Comparison of ENCODE assay signal across 9 cellular contexts in genomic region chr10:12241810-12242529, GRCh38. TPM values are rescaled to one million over a fixed set of nuclear protein-coding genes. Genes with fewer than 3 reads are reported as not detected.
DNase-seq lines count a peak whose midpoint lies in the region; ATAC-seq and TF ChIP-seq lines count a peak whose summit lies in the region.
"Had no signal": no experiment of that assay in that cellular context is flagged by ENCODE, and none has a peak within 500 bp of the region (broad histone marks: within the 10 kb centered on the region; RNA-seq: fewer than 3 reads in every experiment).

No MANE protein-coding gene starts in this region.

- no peak overlapping the region for H3K4me3 Mint-ChIP-seq in HFFc6

- no peaks in the 10 kb centered on the region for H3K4me1 Mint-ChIP-seq in HFFc6 (ENCODE audit: low read depth)

- no peak for TF ChIP-seq CTCF in HFFc6 (IDR thresholded peaks at IDR 0.05)

- no peaks in the 10 kb centered on the region; the same call in 1 of the 2 replicates for H3K27me3 Mint-ChIP-seq in HFFc6 (ENCODE audit: insufficient read depth)

- DNase-seq in HFFc6: no peak
- peak; percentile 27 for DNase-seq in activated CD4-positive, alpha-beta T cell treated with anti-CD3 and anti-CD28 coated beads, Interleukin-2, amount 50 U/mL, for 24 hours (ENCODE audit: low read depth in 1 of 2, low spot score in 1 of 2)
- peak; percentile 70 for DNase-seq in left cardiac atrium
- peak; percentile 45 to 55 (median 49) for DNase-seq in stimulated activated CD4-positive, alpha-beta T cell treated with anti-CD3 and anti-CD28 coated beads, TNF-alpha, amount 100 ng/mL, for 48 hours (ENCODE audit: low read depth in 3 of 3)
- DNase-seq in NCI-H187 (lab: John Stamatoyannopoulos, UW): no peak

- ATAC-seq in left cardiac atrium (peak; percentile 75 to 87), HG03045 (IDR thresholded peaks at IDR 0.05; ENCODE audit: unreplicated experiment) (no peak), SK-N-SH treated with all-trans-retinoic acid at 6 μM for 48 hours (no peak), HG03469 (IDR thresholded peaks at IDR 0.05; ENCODE audit: unreplicated experiment) (no peak)
- ATAC-seq: Panc1 had no signal

- peaks cover 19% of the 10 kb centered on the region for H3K36me3 Mint-ChIP-seq in HFFc6 (ENCODE audit: low read depth)

- intact Hi-C loops in left cardiac atrium (cut with DNase I): no loop called here

- no peaks in the 10 kb centered on the region for H3K9me3 Mint-ChIP-seq in HFFc6

- peak overlapping the region; percentile 48 for H3K27ac Mint-ChIP-seq in HFFc6

TF ChIP-seq in SK-N-SH treated with all-trans-retinoic acid at 6 μM for 48 hours, 23 proteins besides CTCF, POLR2A, EP300 and RAD21:
- TF ChIP-seq ARNTL (CRISPR knock-in tag; IDR thresholded peaks at IDR 0.05; ENCODE audit: borderline replicate concordance, low read depth) (no peak), GLIS3 (CRISPR knock-in tag; IDR thresholded peaks at IDR 0.05) (no peak), ESRRG (CRISPR knock-in tag; IDR thresholded peaks at IDR 0.05) (no peak), SNAI2 (CRISPR knock-in tag; IDR thresholded peaks at IDR 0.05) (no peak), RARB (CRISPR knock-in tag; IDR thresholded peaks at IDR 0.05) (no peak), TCF4 (CRISPR knock-in tag; IDR thresholded peaks at IDR 0.05; ENCODE audit: borderline replicate concordance) (no peak), ZNF565 (CRISPR knock-in tag; conservative IDR thresholded peaks at IDR 0.05; ENCODE audit: low read depth) (no peak), CSDC2 (CRISPR knock-in tag; IDR thresholded peaks at IDR 0.05) (no peak), PPARA (CRISPR knock-in tag; IDR thresholded peaks at IDR 0.05; ENCODE audit: borderline replicate concordance) (no peak), ISL1 (CRISPR knock-in tag; IDR thresholded peaks at IDR 0.05) (no peak), BACH2 (CRISPR knock-in tag; IDR thresholded peaks at IDR 0.05; ENCODE audit: borderline replicate concordance) (no peak), ZNF70 (CRISPR knock-in tag; IDR thresholded peaks at IDR 0.05) (no peak), ZFP3 (CRISPR knock-in tag; IDR thresholded peaks at IDR 0.05) (no peak), POU6F1 (CRISPR knock-in tag; IDR thresholded peaks at IDR 0.05; ENCODE audit: borderline replicate concordance, low read depth) (no peak), ZFP30 (CRISPR knock-in tag; IDR thresholded peaks at IDR 0.05) (no peak)
- TF ChIP-seq, protein P1, sequence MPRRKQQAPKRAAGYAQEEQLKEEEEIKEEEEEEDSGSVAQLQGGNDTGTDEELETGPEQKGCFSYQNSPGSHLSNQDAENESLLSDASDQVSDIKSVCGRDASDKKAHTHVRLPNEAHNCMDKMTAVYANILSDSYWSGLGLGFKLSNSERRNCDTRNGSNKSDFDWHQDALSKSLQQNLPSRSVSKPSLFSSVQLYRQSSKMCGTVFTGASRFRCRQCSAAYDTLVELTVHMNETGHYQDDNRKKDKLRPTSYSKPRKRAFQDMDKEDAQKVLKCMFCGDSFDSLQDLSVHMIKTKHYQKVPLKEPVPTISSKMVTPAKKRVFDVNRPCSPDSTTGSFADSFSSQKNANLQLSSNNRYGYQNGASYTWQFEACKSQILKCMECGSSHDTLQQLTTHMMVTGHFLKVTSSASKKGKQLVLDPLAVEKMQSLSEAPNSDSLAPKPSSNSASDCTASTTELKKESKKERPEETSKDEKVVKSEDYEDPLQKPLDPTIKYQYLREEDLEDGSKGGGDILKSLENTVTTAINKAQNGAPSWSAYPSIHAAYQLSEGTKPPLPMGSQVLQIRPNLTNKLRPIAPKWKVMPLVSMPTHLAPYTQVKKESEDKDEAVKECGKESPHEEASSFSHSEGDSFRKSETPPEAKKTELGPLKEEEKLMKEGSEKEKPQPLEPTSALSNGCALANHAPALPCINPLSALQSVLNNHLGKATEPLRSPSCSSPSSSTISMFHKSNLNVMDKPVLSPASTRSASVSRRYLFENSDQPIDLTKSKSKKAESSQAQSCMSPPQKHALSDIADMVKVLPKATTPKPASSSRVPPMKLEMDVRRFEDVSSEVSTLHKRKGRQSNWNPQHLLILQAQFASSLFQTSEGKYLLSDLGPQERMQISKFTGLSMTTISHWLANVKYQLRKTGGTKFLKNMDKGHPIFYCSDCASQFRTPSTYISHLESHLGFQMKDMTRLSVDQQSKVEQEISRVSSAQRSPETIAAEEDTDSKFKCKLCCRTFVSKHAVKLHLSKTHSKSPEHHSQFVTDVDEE (CRISPR knock-in tag; IDR thresholded peaks at IDR 0.05): no peak
- TF ChIP-seq, protein P2, sequence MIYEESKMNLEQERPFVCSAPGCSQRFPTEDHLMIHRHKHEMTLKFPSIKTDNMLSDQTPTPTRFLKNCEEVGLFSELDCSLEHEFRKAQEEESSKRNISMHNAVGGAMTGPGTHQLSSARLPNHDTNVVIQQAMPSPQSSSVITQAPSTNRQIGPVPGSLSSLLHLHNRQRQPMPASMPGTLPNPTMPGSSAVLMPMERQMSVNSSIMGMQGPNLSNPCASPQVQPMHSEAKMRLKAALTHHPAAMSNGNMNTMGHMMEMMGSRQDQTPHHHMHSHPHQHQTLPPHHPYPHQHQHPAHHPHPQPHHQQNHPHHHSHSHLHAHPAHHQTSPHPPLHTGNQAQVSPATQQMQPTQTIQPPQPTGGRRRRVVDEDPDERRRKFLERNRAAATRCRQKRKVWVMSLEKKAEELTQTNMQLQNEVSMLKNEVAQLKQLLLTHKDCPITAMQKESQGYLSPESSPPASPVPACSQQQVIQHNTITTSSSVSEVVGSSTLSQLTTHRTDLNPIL (CRISPR knock-in tag; IDR thresholded peaks at IDR 0.05; ENCODE audit: low read depth): no peak
- TF ChIP-seq, protein P3, sequence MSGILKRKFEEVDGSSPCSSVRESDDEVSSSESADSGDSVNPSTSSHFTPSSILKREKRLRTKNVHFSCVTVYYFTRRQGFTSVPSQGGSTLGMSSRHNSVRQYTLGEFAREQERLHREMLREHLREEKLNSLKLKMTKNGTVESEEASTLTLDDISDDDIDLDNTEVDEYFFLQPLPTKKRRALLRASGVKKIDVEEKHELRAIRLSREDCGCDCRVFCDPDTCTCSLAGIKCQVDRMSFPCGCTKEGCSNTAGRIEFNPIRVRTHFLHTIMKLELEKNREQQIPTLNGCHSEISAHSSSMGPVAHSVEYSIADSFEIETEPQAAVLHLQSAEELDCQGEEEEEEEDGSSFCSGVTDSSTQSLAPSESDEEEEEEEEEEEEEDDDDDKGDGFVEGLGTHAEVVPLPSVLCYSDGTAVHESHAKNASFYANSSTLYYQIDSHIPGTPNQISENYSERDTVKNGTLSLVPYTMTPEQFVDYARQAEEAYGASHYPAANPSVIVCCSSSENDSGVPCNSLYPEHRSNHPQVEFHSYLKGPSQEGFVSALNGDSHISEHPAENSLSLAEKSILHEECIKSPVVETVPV (CRISPR knock-in tag; IDR thresholded peaks at IDR 0.05): no peak
TF ChIP-seq in SK-N-SH treated with all-trans-retinoic acid at 6 μM for 48 hours: peak in this region for 0.

RNA-seq across cellular contexts. Expression of gene CDC123, which starts 46.0 kb away (rescaled TPM):
- total RNA-seq in HFFc6 (2021; fragmentation: NEBNext Ultra II Directional; extraction: Animal tissue kit (Norgen Biotek cat#: 25700)): 100 to 1,000 TPM in 3 of 6 experiments, 10 to 100 TPM in 3; 90.9 to 116 (median 99.5) TPM
- 10 to 100 TPM; 56.7 to 83.8 TPM for total RNA-seq in left cardiac atrium

RNA-seq across cellular contexts. Expression of gene NUDT5, which starts 46.3 kb away (rescaled TPM):
- 10 to 100 TPM; 49.4 to 59.7 (median 51.1) TPM for total RNA-seq in HFFc6 (2021; fragmentation: NEBNext Ultra II Directional; extraction: Animal tissue kit (Norgen Biotek cat#: 25700))
- total RNA-seq in left cardiac atrium: 10 to 100 TPM; 19.6 to 24.3 TPM

Comparison
In these comparisons a context has a peak if more than half of its experiments do, and no peak if none do; other contexts are left out.
1. DNase-seq: peak in activated CD4-positive, alpha-beta T cell treated with anti-CD3 and anti-CD28 coated beads, Interleukin-2, amount 50 U/mL, for 24 hours (2 of 2), left cardiac atrium (single experiment) and stimulated activated CD4-positive, alpha-beta T cell treated with anti-CD3 and anti-CD28 coated beads, TNF-alpha, amount 100 ng/mL, for 48 hours (3 of 3); none in HFFc6 (single experiment) and NCI-H187 (0 of 2).
2. ATAC-seq: peak in left cardiac atrium (2 of 2); none in HG03045 (single experiment), SK-N-SH treated with all-trans-retinoic acid at 6 μM for 48 hours (single experiment) and HG03469 (single experiment).